29 cellular contexts compared by ENCODE assay signal in the genomic region with DNA sequence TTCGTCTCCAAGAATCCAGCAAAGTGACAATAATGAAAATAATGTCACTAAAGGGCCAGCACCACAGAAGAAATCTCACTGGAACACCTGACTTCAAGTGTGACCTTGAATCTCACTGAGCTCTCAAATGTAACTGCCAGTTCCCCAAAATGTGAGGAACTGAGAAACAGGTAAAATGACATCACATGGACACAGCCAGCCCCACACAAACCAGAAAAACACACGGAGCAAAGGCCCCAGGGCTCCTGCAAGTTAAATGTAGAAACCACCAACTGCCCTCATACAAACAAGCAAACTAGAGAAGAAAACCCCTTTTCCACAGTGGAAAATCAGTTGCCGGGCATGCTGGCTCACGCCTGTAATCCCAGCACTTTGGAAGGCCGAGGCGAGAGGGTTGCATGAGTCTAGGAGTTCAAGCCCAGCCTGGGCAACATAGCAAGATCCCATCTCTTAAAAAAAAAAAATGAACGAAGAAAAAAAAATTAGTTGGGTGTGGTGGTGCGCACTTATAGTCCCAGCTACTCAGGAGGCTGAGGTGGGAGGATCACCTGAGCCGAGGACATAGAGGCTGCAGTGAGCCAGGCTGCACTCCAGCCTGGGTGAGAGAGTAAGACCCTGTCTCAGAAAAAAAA. TPM values are rescaled to one million over a fixed set of nuclear protein-coding genes. Genes with fewer than 3 reads are reported as not detected.
DNase-seq lines count a peak whose midpoint lies in the region; ATAC-seq and TF ChIP-seq lines count a peak whose summit lies in the region.
"Had no signal": no experiment of that assay in that cellular context is flagged by ENCODE, and none has a peak within 500 bp of the region (broad histone marks: within the 10 kb centered on the region; RNA-seq: fewer than 3 reads in every experiment).

No MANE protein-coding gene starts in this region.

- H3K4me1 Mint-ChIP-seq in neural progenitor cell: no peaks in the 10 kb centered on the region
- H3K4me1 Mint-ChIP-seq in CD8-positive, alpha-beta T cell (ENCODE audit: low read depth): no peaks in the 10 kb centered on the region
- H3K4me1 Mint-ChIP-seq: activated CD4-positive, alpha-beta memory T cell treated with anti-CD3 and anti-CD28 coated beads, Interleukin-2, amount 10 ng/mL, durations not matched to agents 7 days and 5 days; activated naive CD8-positive, alpha-beta T cell treated with anti-CD3 and anti-CD28 coated beads, Interleukin-2, amount 10 ng/mL, durations not matched to agents 7 days and 5 days had no signal

- H3F3A ChIP-seq in neural progenitor cell (ENCODE audit: low read depth): no peaks in the 10 kb centered on the region

- TF ChIP-seq POLR2A in spleen (IDR thresholded peaks at IDR 0.05): no peak

- no peaks in the 10 kb centered on the region for H3K9me3 Mint-ChIP-seq in neural progenitor cell
- no peaks in the 10 kb centered on the region for H3K9me3 Mint-ChIP-seq in CD8-positive, alpha-beta T cell
- H3K9me3 Mint-ChIP-seq: central memory CD8-positive, alpha-beta T cell; H9; T-cell had no signal

- H3K36me3 ChIP-seq in BLaER1 treated with 17β-estradiol and CSF1 and Interleukin-3, amounts not matched to agents 10 nM and 100 nM: no peaks in the 10 kb centered on the region
- peaks cover 5% of the 10 kb centered on the region for H3K36me3 ChIP-seq in OCI-LY3 (replicated peaks; ENCODE audit: low read depth, low read length)
- H3K36me3 ChIP-seq in neural progenitor cell: no peaks in the 10 kb centered on the region
- H3K36me3 ChIP-seq in CD8-positive, alpha-beta T cell (ENCODE audit: insufficient read depth, low read length): no peaks in the 10 kb centered on the region
- peaks cover 0 to 40% (median 5%) of the 10 kb centered on the region in 6 donors for H3K36me3 ChIP-seq in spleen

- peak overlapping the region; percentile 43 for H3K27ac Mint-ChIP-seq in neural progenitor cell
- no peak overlapping the region for H3K27ac Mint-ChIP-seq in CD8-positive, alpha-beta T cell
- H3K27ac Mint-ChIP-seq: activated CD4-positive, alpha-beta memory T cell treated with anti-CD3 and anti-CD28 coated beads, Interleukin-2, amount 10 ng/mL, durations not matched to agents 7 days and 5 days; activated naive CD8-positive, alpha-beta T cell treated with anti-CD3 and anti-CD28 coated beads, Interleukin-2, amount 10 ng/mL, durations not matched to agents 7 days and 5 days; T-cell had no signal

- H3K4me3 Mint-ChIP-seq in neural progenitor cell: no peak overlapping the region
- no peak overlapping the region for H3K4me3 Mint-ChIP-seq in CD8-positive, alpha-beta T cell
- H3K4me3 Mint-ChIP-seq: activated CD4-positive, alpha-beta memory T cell treated with anti-CD3 and anti-CD28 coated beads, Interleukin-2, amount 10 ng/mL, durations not matched to agents 7 days and 5 days; activated naive CD8-positive, alpha-beta T cell treated with anti-CD3 and anti-CD28 coated beads, Interleukin-2, amount 10 ng/mL, durations not matched to agents 7 days and 5 days; central memory CD8-positive, alpha-beta T cell; H9; T-cell had no signal

- ATAC-seq in CD8-positive, alpha-beta T cell: no peak
- no peak for ATAC-seq in GM18520 (IDR thresholded peaks at IDR 0.05; ENCODE audit: unreplicated experiment)
- ATAC-seq: activated CD4-positive, CD25-positive, alpha-beta regulatory T cell treated with anti-CD3 and anti-CD28 coated beads, Interleukin-2, amount 50 U/mL, for 24 hours; T-cell had no signal

- H3K4me3 ChIP-seq in BLaER1 treated with 17β-estradiol and CSF1 and Interleukin-3, amounts not matched to agents 10 nM and 100 nM: no peak overlapping the region
- no peak overlapping the region for H3K4me3 ChIP-seq in OCI-LY3 (ENCODE audit: low read length)
- H3K4me3 ChIP-seq in neural progenitor cell: no peak overlapping the region
- no peak overlapping the region for H3K4me3 ChIP-seq in CD8-positive, alpha-beta T cell (ENCODE audit: low read depth, low read length)
- H3K4me3 ChIP-seq in spleen: no peak overlapping the region
- H3K4me3 ChIP-seq: PC-9 had no signal

- intact Hi-C loops in CD8-positive, alpha-beta T cell (cut with DNase I, micrococcal nuclease): no loop called here
- intact Hi-C loops in spleen (cut with DNase I; ENCODE audit: low total_unique reads): loop anchor here (5.0 kb wide), 1 partner anchor 69 kb away; no protein-coding TSS in a partner anchor

- POLR2A ChIA-PET in CD8-positive, alpha-beta T cell (lab: Charles Lee): no interaction called here

- DNase-seq in GM13977 (ENCODE audit: low spot score) (peak; percentile 83), neural progenitor cell (ENCODE audit: low spot score) (no peak), pons (ENCODE audit: low spot score) (no peak), spleen (no peak)
- DNase-seq in CD8-positive, alpha-beta T cell: no peak
- DNase-seq: activated CD4-positive, alpha-beta memory T cell treated with anti-CD3 and anti-CD28 coated beads, Interleukin-2, amount 10 ng/mL, durations not matched to agents 7 days and 5 days; activated effector memory CD4-positive, alpha-beta T cell treated with Interleukin-2 at 50 U/mL for 16 hours; activated naive CD8-positive, alpha-beta T cell treated with anti-CD3 and anti-CD28 coated beads, Interleukin-2, amount 10 ng/mL, durations not matched to agents 7 days and 5 days; C1 segment of cervical spinal cord; glutamatergic neuron; H9; IMR-90; kidney glomerular epithelial cell; NCI-H1105 treated with DMSO at 0.1 percent for 48 hours; NCI-H2081 treated with DMSO at 0.1 percent for 48 hours; NCI-H774; PC-9; small intestine; stimulated activated CD4-positive, alpha-beta T cell treated with anti-CD3 and anti-CD28 coated beads, Interleukin-2, amount 100 ng/mL, for 24 hours; T-cell had no signal

- H3K79me2 ChIP-seq in OCI-LY3 (ENCODE audit: low read length): no peaks in the 10 kb centered on the region
- H3K79me2 ChIP-seq in neural progenitor cell (ENCODE audit: low read depth): no peaks in the 10 kb centered on the region

- CTCF ChIA-PET in CD8-positive, alpha-beta T cell (lab: Charles Lee): interaction anchor here (2.0 to 3.1 kb wide), 3 partner anchors 69 to 174 kb away, joined by 5 to 13 read pairs (median 10); no protein-coding TSS in a partner anchor

- in situ Hi-C loops in GM13977 (cut with MboI; ENCODE audit: low pct_unique_long_range_greater_than_20kb, low sequenced_read_pairs, unreplicated experiment): no loop called here

- H3K9me3 ChIP-seq in BLaER1 treated with 17β-estradiol and CSF1 and Interleukin-3, amounts not matched to agents 10 nM and 100 nM (replicated peaks in 1 of 11): no peaks in the 10 kb centered on the region
- no peaks in the 10 kb centered on the region for H3K9me3 ChIP-seq in OCI-LY3 (ENCODE audit: insufficient read depth, low read length)
- H3K9me3 ChIP-seq in neural progenitor cell (ENCODE audit: low read depth): no peaks in the 10 kb centered on the region
- no peaks in the 10 kb centered on the region for H3K9me3 ChIP-seq in CD8-positive, alpha-beta T cell (ENCODE audit: low read length)
- H3K9me3 ChIP-seq in spleen: no peaks in the 10 kb centered on the region

- H3K27me3 Mint-ChIP-seq in neural progenitor cell (ENCODE audit: insufficient read depth, low read depth): peaks cover 11% of the 10 kb centered on the region
- peaks cover 6% of the 10 kb centered on the region for H3K27me3 Mint-ChIP-seq in CD8-positive, alpha-beta T cell (ENCODE audit: low read depth)

- H3K36me3 Mint-ChIP-seq in neural progenitor cell: peaks cover 4% of the 10 kb centered on the region
- no peaks in the 10 kb centered on the region for H3K36me3 Mint-ChIP-seq in CD8-positive, alpha-beta T cell
- H3K36me3 Mint-ChIP-seq: T-cell had no signal

- H2AFZ ChIP-seq in OCI-LY3 (ENCODE audit: low read depth, low read length): no peak overlapping the region
- H2AFZ ChIP-seq in neural progenitor cell (replicated peaks): no peak overlapping the region
- H2AFZ ChIP-seq: PC-9 had no signal

- H3K4me1 ChIP-seq in BLaER1 treated with 17β-estradiol and CSF1 and Interleukin-3, amounts not matched to agents 10 nM and 100 nM: peaks cover 27 to 50% (median 39%) of the 10 kb centered on the region in 10 experiments
- peaks cover 53% of the 10 kb centered on the region for H3K4me1 ChIP-seq in OCI-LY3 (ENCODE audit: low read length)
- H3K4me1 ChIP-seq in neural progenitor cell: no peaks in the 10 kb centered on the region
- no peaks in the 10 kb centered on the region for H3K4me1 ChIP-seq in CD8-positive, alpha-beta T cell (ENCODE audit: insufficient read depth, low read length)
- H3K4me1 ChIP-seq in spleen: peaks cover 0 to 26% (median 10%) of the 10 kb centered on the region in 6 donors

- H3K4me2 ChIP-seq in BLaER1 treated with 17β-estradiol and CSF1 and Interleukin-3, amounts not matched to agents 10 nM and 100 nM: peak overlapping the region in 8 of 11 experiments; percentile 73 to 91 (median 80); a peak in 13 of 22 replicates
- peak overlapping the region; percentile 41 for H3K4me2 ChIP-seq in OCI-LY3 (ENCODE audit: low read length)
- no peak overlapping the region for H3K4me2 ChIP-seq in neural progenitor cell
- H3K4me2 ChIP-seq: PC-9 had no signal

- H3K27ac ChIP-seq in BLaER1 treated with 17β-estradiol and CSF1 and Interleukin-3, amounts not matched to agents 10 nM and 100 nM: peak overlapping the region in 4 of 11 experiments; percentile 30 to 52 (median 46); a peak in 3 of 22 replicates
- H3K27ac ChIP-seq in OCI-LY3 (ENCODE audit: low read length): peak overlapping the region; percentile 77
- H3K27ac ChIP-seq in neural progenitor cell: no peak overlapping the region
- H3K27ac ChIP-seq in CD8-positive, alpha-beta T cell (ENCODE audit: low read depth, low read length): no peak overlapping the region
- H3K27ac ChIP-seq in spleen: no peak overlapping the region
- H3K27ac ChIP-seq: PC-9 had no signal

- TF ChIP-seq CTCF in GM13977 (IDR thresholded peaks at IDR 0.05; ENCODE audit: extremely low read depth, insufficient read depth, missing control alignments) (no peak), OCI-LY3 (IDR thresholded peaks at IDR 0.05; ENCODE audit: low read depth, low read length) (no peak), neural progenitor cell (IDR thresholded peaks at IDR 0.05) (no peak), spleen (IDR thresholded peaks at IDR 0.05 in 8 of 11, conservative IDR thresholded peaks at IDR 0.05 in 3 of 11) (no peak)
- TF ChIP-seq CTCF in CD8-positive, alpha-beta T cell (IDR thresholded peaks at IDR 0.05): no peak

- 76 to 82% (median 77%) methylated on average over 9 of the region's 9 CpGs for WGBS in spleen, 5 donors

- H3K27me3 ChIP-seq in BLaER1 treated with 17β-estradiol and CSF1 and Interleukin-3, amounts not matched to agents 10 nM and 100 nM: peaks cover 0 to 14% (median 0%) of the 10 kb centered on the region in 11 experiments; a peak in 5 of 22 replicates
- H3K27me3 ChIP-seq in OCI-LY3 (ENCODE audit: low read depth, low read length) (no peaks in the 10 kb centered on the region), neural progenitor cell (no peaks in the 10 kb centered on the region), spleen (replicated peaks in 1 of 7) (no peaks in the 10 kb centered on the region)
- H3K27me3 ChIP-seq in CD8-positive, alpha-beta T cell (ENCODE audit: insufficient read depth, low read length): no peaks in the 10 kb centered on the region

- H3K9ac ChIP-seq in BLaER1 treated with 17β-estradiol and CSF1 and Interleukin-3, amounts not matched to agents 10 nM and 100 nM: no peak overlapping the region
- H3K9ac ChIP-seq in OCI-LY3 (ENCODE audit: low read length) (no peak overlapping the region; the same call in 1 of the 2 replicates), neural progenitor cell (no peak overlapping the region)

- peaks cover 0 to 29% (median 0%) of the 10 kb centered on the region in 11 experiments; a peak in 6 of 22 replicates for H4K20me1 ChIP-seq in BLaER1 treated with 17β-estradiol and CSF1 and Interleukin-3, amounts not matched to agents 10 nM and 100 nM
- H4K20me1 ChIP-seq in OCI-LY3 (ENCODE audit: insufficient read depth, low read length) (peaks cover 7% of the 10 kb centered on the region), neural progenitor cell (ENCODE audit: low read depth) (no peaks in the 10 kb centered on the region)

RNA-seq across cellular contexts. Expression of a gene that starts 8.7 kb away (rescaled TPM):
- 17.5 and 35.4 TPM in 2 replicates for total RNA-seq in neural progenitor cell (ENCODE audit: low replicate concordance)
- total RNA-seq in CD8-positive, alpha-beta T cell: under 1 TPM in 1 of 2 experiments, not detected in 1; 0.22 TPM
- total RNA-seq in spleen: 100 to 1,000 TPM in 4 of 7 donors, 10 to 100 TPM in 3; 47.7 to 144 (median 117) TPM
- 10 to 100 TPM; 16.3 to 34.9 (median 20.1) TPM for polyA plus RNA-seq in spleen

RNA-seq across cellular contexts. Expression of a gene that starts 33.4 kb away (rescaled TPM):
- total RNA-seq in neural progenitor cell (ENCODE audit: low replicate concordance) (not detected in 2 replicates), spleen (not detected)
- total RNA-seq in CD8-positive, alpha-beta T cell: not detected
- polyA plus RNA-seq in spleen: under 1 TPM in 1 of 3 donors, not detected in 2; 0.30 TPM
- total RNA-seq: activated CD4-positive, alpha-beta memory T cell treated with anti-CD3 and anti-CD28 coated beads, Interleukin-2, amount 10 ng/mL, durations not matched to agents 7 days and 5 days; activated naive CD8-positive, alpha-beta T cell treated with anti-CD3 and anti-CD28 coated beads, Interleukin-2, amount 10 ng/mL, durations not matched to agents 7 days and 5 days; Daoy; dermis microvascular lymphatic vessel endothelial cell; H9; IMR-90; M059J; myocyte; PC-9; T-cell had no signal
- polyA plus RNA-seq: IMR-90 had no signal

RNA-seq across cellular contexts. Expression of a gene that starts 50.5 kb away (rescaled TPM):
- total RNA-seq in neural progenitor cell (ENCODE audit: low replicate concordance) (56.7 and 57.1 TPM in 2 replicates), spleen (1 to 10 TPM; 2.0 to 9.7 (median 3.6) TPM)
- under 1 TPM; 0.79 to 0.86 TPM for total RNA-seq in CD8-positive, alpha-beta T cell
- 1 to 10 TPM; 1.7 to 4.4 (median 3.9) TPM for polyA plus RNA-seq in spleen

RNA-seq across cellular contexts. Expression of a gene that starts 56.3 kb away (rescaled TPM):
- 10.0 and 27.5 TPM in 2 replicates for total RNA-seq in neural progenitor cell (ENCODE audit: low replicate concordance)
- total RNA-seq in CD8-positive, alpha-beta T cell: under 1 TPM; 0.19 to 0.54 TPM
- total RNA-seq in spleen: 100 to 1,000 TPM in 1 of 7 donors, 10 to 100 TPM in 6; 26.2 to 105 (median 57.3) TPM
- 10 to 100 TPM; 12.5 to 45.8 (median 40.2) TPM for polyA plus RNA-seq in spleen

Comparison
In these comparisons a context has a peak if more than half of its experiments do, and no peak if none do; other contexts are left out.
1. RNA of a gene that starts 8.7 kb away (total RNA-seq): 47.7 to 144 TPM in spleen and 17.5 to 35.4 TPM in neural progenitor cell; 0.22 TPM in CD8-positive, alpha-beta T cell; every median in the first group is over 10 times any median in the second.